In the genomic region with DNA sequence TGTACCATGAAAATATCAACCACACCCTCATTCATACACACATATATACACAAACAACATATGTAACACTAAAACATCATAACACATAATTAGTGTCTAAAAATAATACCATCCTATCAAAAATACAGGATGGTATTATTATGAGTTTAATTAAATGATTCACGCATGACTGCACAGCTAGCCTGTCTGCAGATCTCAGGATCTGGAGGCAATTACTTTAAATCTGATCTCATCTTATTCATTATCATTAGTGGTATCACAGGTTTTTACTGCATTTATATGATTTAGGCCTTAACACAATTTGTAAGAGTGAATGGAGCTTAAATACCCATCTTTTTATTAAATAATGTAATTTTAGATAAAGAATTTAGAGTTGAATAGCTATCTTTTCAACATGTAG, we compare ENCODE assay signal across 15 cellular contexts.
DNase-seq lines count a peak whose midpoint lies in the region; ATAC-seq and TF ChIP-seq lines count a peak whose summit lies in the region.
"Had no signal": no experiment of that assay in that cellular context is flagged by ENCODE, and none has a peak within 500 bp of the region (broad histone marks: within the 10 kb centered on the region; RNA-seq: fewer than 3 reads in every experiment).

No MANE protein-coding gene starts in this region.

- H3K9me3 ChIP-seq in MG63 = no peaks in the 10 kb centered on the region
- H3K9me3 ChIP-seq: A549; BLaER1 treated with 17β-estradiol and CSF1 and Interleukin-3, amounts not matched to agents 10 nM and 100 nM; Caco-2 had no signal

- no peaks in the 10 kb centered on the region for H3K27me3 ChIP-seq in MG63
- H3K27me3 ChIP-seq: BLaER1 treated with 17β-estradiol and CSF1 and Interleukin-3, amounts not matched to agents 10 nM and 100 nM had no signal

- peak; percentile 6 for DNase-seq in DMS 273 (lab: John Stamatoyannopoulos, UW; ENCODE audit: unreplicated experiment)
- no peak for DNase-seq in DMS 273 treated with DMSO at 0.1 percent for 48 hours (lab: John Stamatoyannopoulos, UW)
- peak; percentile 55 for DNase-seq in NCI-H69 (lab: John Stamatoyannopoulos, UW)
- no peak for DNase-seq in stimulated activated naive CD4-positive, alpha-beta T cell treated with Interleukin-2 at 50 U/mL for 16 hours (lab: John Stamatoyannopoulos, UW)
- no peak for DNase-seq in MG63
- DNase-seq: AML-193; Caco-2; Calu3; CD4-positive, alpha-beta T cell; CD8-positive, alpha-beta T cell; DMS79 treated with DMSO at 0.1 percent for 48 hours; GF-D8 had no signal

- ATAC-seq in SK-N-SH treated with all-trans-retinoic acid at 6 μM for 48 hours = no peak
- ATAC-seq: A549; CD8-positive, alpha-beta T cell had no signal

- H3K4me3 ChIP-seq in MG63 = no peak overlapping the region
- H3K4me3 ChIP-seq: A549; BLaER1 treated with 17β-estradiol and CSF1 and Interleukin-3, amounts not matched to agents 10 nM and 100 nM had no signal

- no peaks in the 10 kb centered on the region for H3K36me3 ChIP-seq in MG63
- H3K36me3 ChIP-seq: BLaER1 treated with 17β-estradiol and CSF1 and Interleukin-3, amounts not matched to agents 10 nM and 100 nM had no signal

TF ChIP-seq in SK-N-SH treated with all-trans-retinoic acid at 6 μM for 48 hours, 23 proteins besides CTCF, POLR2A, EP300 and RAD21:
- TF ChIP-seq, protein P1, sequence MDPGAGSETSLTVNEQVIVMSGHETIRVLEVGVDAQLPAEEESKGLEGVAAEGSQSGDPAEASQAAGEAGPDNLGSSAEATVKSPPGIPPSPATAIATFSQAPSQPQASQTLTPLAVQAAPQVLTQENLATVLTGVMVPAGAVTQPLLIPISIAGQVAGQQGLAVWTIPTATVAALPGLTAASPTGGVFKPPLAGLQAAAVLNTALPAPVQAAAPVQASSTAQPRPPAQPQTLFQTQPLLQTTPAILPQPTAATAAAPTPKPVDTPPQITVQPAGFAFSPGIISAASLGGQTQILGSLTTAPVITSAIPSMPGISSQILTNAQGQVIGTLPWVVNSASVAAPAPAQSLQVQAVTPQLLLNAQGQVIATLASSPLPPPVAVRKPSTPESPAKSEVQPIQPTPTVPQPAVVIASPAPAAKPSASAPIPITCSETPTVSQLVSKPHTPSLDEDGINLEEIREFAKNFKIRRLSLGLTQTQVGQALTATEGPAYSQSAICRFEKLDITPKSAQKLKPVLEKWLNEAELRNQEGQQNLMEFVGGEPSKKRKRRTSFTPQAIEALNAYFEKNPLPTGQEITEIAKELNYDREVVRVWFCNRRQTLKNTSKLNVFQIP (CRISPR knock-in tag; IDR thresholded peaks at IDR 0.05; ENCODE audit: borderline replicate concordance, low read depth) = no peak
- peak; percentile 50; the same call in 1 of the 2 replicates for TF ChIP-seq TCF4 (CRISPR knock-in tag; IDR thresholded peaks at IDR 0.05; ENCODE audit: borderline replicate concordance)

Comparison
In these comparisons a context has a peak if more than half of its experiments do, and no peak if none do; other contexts are left out.
1. DNase-seq: peak in DMS 273 (single experiment) and NCI-H69 (single experiment); none in DMS 273 treated with DMSO at 0.1 percent for 48 hours (single experiment), stimulated activated naive CD4-positive, alpha-beta T cell treated with Interleukin-2 at 50 U/mL for 16 hours (single experiment) and MG63 (single experiment).